In genomic region chr7:47318395-47319182, GRCh38 we compare ENCODE assay signal across 18 cellular contexts.
A peak's percentile ranks its signal among the peaks of the same experiment; 100 is the strongest.
DNase-seq lines count a peak whose midpoint lies in the region; ATAC-seq, FAIRE-seq and TF ChIP-seq lines count a peak whose summit lies in the region.
"Had no signal": no experiment of that assay in that cellular context is flagged by ENCODE, and none has a peak within 500 bp of the region (broad histone marks: within the 10 kb centered on the region; RNA-seq: fewer than 3 reads in every experiment).

No MANE protein-coding gene starts in this region.

- H3K27ac Mint-ChIP-seq in T-helper 1 cell treated with Interleukin-12 subunit alpha and Interleukin-12 subunit beta and Interleukin-4 antibody, amounts not matched to agents 30 μg/mL and 1 μg/mL, for 36 hours = peak overlapping the region; percentile 43
- peak overlapping the region; percentile 34 for H3K27ac Mint-ChIP-seq in astrocyte (ENCODE audit: unreplicated experiment)
- no peak overlapping the region for H3K27ac Mint-ChIP-seq in natural killer cell treated with Interleukin-12 subunit alpha and Interleukin-12 subunit beta and Interleukin-15 and Interleukin-18, amount 100 ng/mL, for 72 hours
- H3K27ac Mint-ChIP-seq: immature natural killer cell had no signal

- H3K4me1 ChIP-seq in astrocyte (ENCODE audit: insufficient read depth, low read length) = peaks cover 21% of the 10 kb centered on the region
- peaks cover 5 to 51% of the 10 kb centered on the region in 2 donors for H3K4me1 ChIP-seq in thyroid gland

- TF ChIP-seq CTCF in astrocyte (IDR thresholded peaks at IDR 0.05; ENCODE audit: insufficient read depth, low read depth, low read length) (no peak), thyroid gland (IDR thresholded peaks at IDR 0.05) (no peak)

- no peak overlapping the region for H3K9ac ChIP-seq in astrocyte (ENCODE audit: low read length)

- H3K27me3 Mint-ChIP-seq in T-helper 1 cell treated with Interleukin-12 subunit alpha and Interleukin-12 subunit beta and Interleukin-4 antibody, amounts not matched to agents 30 μg/mL and 1 μg/mL, for 36 hours (ENCODE audit: low read depth) = no peaks in the 10 kb centered on the region
- no peaks in the 10 kb centered on the region for H3K27me3 Mint-ChIP-seq in astrocyte (ENCODE audit: low read depth, unreplicated experiment)
- peaks cover 9 to 13% of the 10 kb centered on the region in 2 donors for H3K27me3 Mint-ChIP-seq in natural killer cell treated with Interleukin-12 subunit alpha and Interleukin-12 subunit beta and Interleukin-15 and Interleukin-18, amount 100 ng/mL, for 72 hours

- no peaks in the 10 kb centered on the region for H3K9me3 Mint-ChIP-seq in T-helper 1 cell treated with Interleukin-12 subunit alpha and Interleukin-12 subunit beta and Interleukin-4 antibody, amounts not matched to agents 30 μg/mL and 1 μg/mL, for 36 hours
- peaks cover 6% of the 10 kb centered on the region for H3K9me3 Mint-ChIP-seq in astrocyte (ENCODE audit: unreplicated experiment)
- H3K9me3 Mint-ChIP-seq in natural killer cell treated with Interleukin-12 subunit alpha and Interleukin-12 subunit beta and Interleukin-15 and Interleukin-18, amount 100 ng/mL, for 72 hours = no peaks in the 10 kb centered on the region
- H3K9me3 Mint-ChIP-seq: immature natural killer cell had no signal

- H3K27me3 ChIP-seq in astrocyte (ENCODE audit: insufficient read depth, low read length) (no peaks in the 10 kb centered on the region), thyroid gland (no peaks in the 10 kb centered on the region)
- H3K27me3 ChIP-seq: body of pancreas had no signal

- H3K4me1 Mint-ChIP-seq in T-helper 1 cell treated with Interleukin-12 subunit alpha and Interleukin-12 subunit beta and Interleukin-4 antibody, amounts not matched to agents 30 μg/mL and 1 μg/mL, for 36 hours (ENCODE audit: low read depth) = peaks cover 3% of the 10 kb centered on the region
- peaks cover 61% of the 10 kb centered on the region for H3K4me1 Mint-ChIP-seq in astrocyte (ENCODE audit: low read depth, unreplicated experiment)
- no peaks in the 10 kb centered on the region for H3K4me1 Mint-ChIP-seq in natural killer cell treated with Interleukin-12 subunit alpha and Interleukin-12 subunit beta and Interleukin-15 and Interleukin-18, amount 100 ng/mL, for 72 hours (ENCODE audit: low read depth in 2 of 2)
- H3K4me1 Mint-ChIP-seq: immature natural killer cell had no signal

- H3K36me3 Mint-ChIP-seq in T-helper 1 cell treated with Interleukin-12 subunit alpha and Interleukin-12 subunit beta and Interleukin-4 antibody, amounts not matched to agents 30 μg/mL and 1 μg/mL, for 36 hours (ENCODE audit: low read depth) = no peaks in the 10 kb centered on the region
- peaks cover 53% of the 10 kb centered on the region for H3K36me3 Mint-ChIP-seq in astrocyte (ENCODE audit: low read depth, unreplicated experiment)
- H3K36me3 Mint-ChIP-seq in natural killer cell treated with Interleukin-12 subunit alpha and Interleukin-12 subunit beta and Interleukin-15 and Interleukin-18, amount 100 ng/mL, for 72 hours = no peaks in the 10 kb centered on the region
- H3K36me3 Mint-ChIP-seq: immature natural killer cell had no signal

- H3K4me3 Mint-ChIP-seq in T-helper 1 cell treated with Interleukin-12 subunit alpha and Interleukin-12 subunit beta and Interleukin-4 antibody, amounts not matched to agents 30 μg/mL and 1 μg/mL, for 36 hours = no peak overlapping the region
- H3K4me3 Mint-ChIP-seq in astrocyte (ENCODE audit: unreplicated experiment) = no peak overlapping the region
- H3K4me3 Mint-ChIP-seq in natural killer cell treated with Interleukin-12 subunit alpha and Interleukin-12 subunit beta and Interleukin-15 and Interleukin-18, amount 100 ng/mL, for 72 hours = no peak overlapping the region
- H3K4me3 Mint-ChIP-seq: immature natural killer cell; naive thymus-derived CD4-positive, alpha-beta T cell had no signal

- no peak for FAIRE-seq in astrocyte (lab: Jason Lieb, UNC)
- FAIRE-seq: RCC 7860, TTC549 had no signal

- H3K27ac ChIP-seq in astrocyte (ENCODE audit: low read depth, low read length) = no peak overlapping the region
- peak overlapping the region in 2 of 3 donors; percentile 6 to 46 for H3K27ac ChIP-seq in thyroid gland
- H3K27ac ChIP-seq: 22Rv1, body of pancreas had no signal

- no peak for TF ChIP-seq POLR2A in thyroid gland (IDR thresholded peaks at IDR 0.05)

- H2AFZ ChIP-seq in astrocyte (ENCODE audit: low read depth, low read length) = no peak overlapping the region

- DNase-seq in T-helper 1 cell = no peak
- DNase-seq in astrocyte (ENCODE audit: low read depth) = no peak
- DNase-seq in thyroid gland = no peak
- no peak for DNase-seq in activated gamma-delta T cell (lab: John Stamatoyannopoulos, UW)
- DNase-seq in activated CD8-positive, alpha-beta memory T cell treated with anti-CD3 and anti-CD28 coated beads, Interleukin-2, amount 50 U/mL, for 48 hours = no peak
- no peak for DNase-seq in natural killer cell treated with Interleukin-12 subunit alpha and Interleukin-12 subunit beta and Interleukin-15 and Interleukin-18, amount 100 ng/mL, for 72 hours (ENCODE audit: low spot score)
- DNase-seq: activated T-cell treated with anti-CD3 and anti-CD28 coated beads for 4 hours; DND-41; immature natural killer cell; naive thymus-derived CD4-positive, alpha-beta T cell; NCI-H226 had no signal

- H3K36me3 ChIP-seq in astrocyte (ENCODE audit: insufficient read depth, low read length) (peaks cover 13% of the 10 kb centered on the region), thyroid gland (peaks cover 0 to 6% of the 10 kb centered on the region in 2 donors)

- peak; percentile 63 for ATAC-seq in HG02588 (IDR thresholded peaks at IDR 0.05; ENCODE audit: unreplicated experiment)
- ATAC-seq in natural killer cell treated with Interleukin-12 subunit alpha and Interleukin-12 subunit beta and Interleukin-15 and Interleukin-18, amount 100 ng/mL, for 72 hours = no peak
- ATAC-seq: body of pancreas; naive thymus-derived CD4-positive, alpha-beta T cell had no signal

- H3K4me3 ChIP-seq in astrocyte (ENCODE audit: insufficient read depth, low read depth, low read length) = no peak overlapping the region
- no peak overlapping the region for H3K4me3 ChIP-seq in thyroid gland (replicated peaks in 1 of 3)
- H3K4me3 ChIP-seq: body of pancreas, smooth muscle cell had no signal

- H4K20me1 ChIP-seq in astrocyte (ENCODE audit: insufficient read depth, low read length) = peaks cover 50% of the 10 kb centered on the region

- H3K9me3 ChIP-seq in astrocyte (ENCODE audit: insufficient read depth, low read depth, low read length) (peaks cover 3% of the 10 kb centered on the region), thyroid gland (no peaks in the 10 kb centered on the region)
- H3K9me3 ChIP-seq: body of pancreas had no signal

- WGBS in thyroid gland, 2 donors = 77 to 87% methylated on average over 9 of the region's 9 CpGs

- H3K4me2 ChIP-seq in astrocyte (ENCODE audit: low read length) = no peak overlapping the region
- H3K4me2 ChIP-seq: smooth muscle cell had no signal

- peaks cover 37% of the 10 kb centered on the region for H3K79me2 ChIP-seq in astrocyte (ENCODE audit: insufficient read depth, low read length)

- intact Hi-C loops in thyroid gland (cut with DNase I) = no loop called here

Comparison
In these comparisons a context has a peak if more than half of its experiments do, and no peak if none do; other contexts are left out.
1. H3K27ac Mint-ChIP-seq: peak in T-helper 1 cell treated with Interleukin-12 subunit alpha and Interleukin-12 subunit beta and Interleukin-4 antibody, amounts not matched to agents 30 μg/mL and 1 μg/mL, for 36 hours (single experiment) and astrocyte (single experiment); none in natural killer cell treated with Interleukin-12 subunit alpha and Interleukin-12 subunit beta and Interleukin-15 and Interleukin-18, amount 100 ng/mL, for 72 hours (0 of 2).